13 cellular contexts compared by ENCODE assay signal in the genomic region with DNA sequence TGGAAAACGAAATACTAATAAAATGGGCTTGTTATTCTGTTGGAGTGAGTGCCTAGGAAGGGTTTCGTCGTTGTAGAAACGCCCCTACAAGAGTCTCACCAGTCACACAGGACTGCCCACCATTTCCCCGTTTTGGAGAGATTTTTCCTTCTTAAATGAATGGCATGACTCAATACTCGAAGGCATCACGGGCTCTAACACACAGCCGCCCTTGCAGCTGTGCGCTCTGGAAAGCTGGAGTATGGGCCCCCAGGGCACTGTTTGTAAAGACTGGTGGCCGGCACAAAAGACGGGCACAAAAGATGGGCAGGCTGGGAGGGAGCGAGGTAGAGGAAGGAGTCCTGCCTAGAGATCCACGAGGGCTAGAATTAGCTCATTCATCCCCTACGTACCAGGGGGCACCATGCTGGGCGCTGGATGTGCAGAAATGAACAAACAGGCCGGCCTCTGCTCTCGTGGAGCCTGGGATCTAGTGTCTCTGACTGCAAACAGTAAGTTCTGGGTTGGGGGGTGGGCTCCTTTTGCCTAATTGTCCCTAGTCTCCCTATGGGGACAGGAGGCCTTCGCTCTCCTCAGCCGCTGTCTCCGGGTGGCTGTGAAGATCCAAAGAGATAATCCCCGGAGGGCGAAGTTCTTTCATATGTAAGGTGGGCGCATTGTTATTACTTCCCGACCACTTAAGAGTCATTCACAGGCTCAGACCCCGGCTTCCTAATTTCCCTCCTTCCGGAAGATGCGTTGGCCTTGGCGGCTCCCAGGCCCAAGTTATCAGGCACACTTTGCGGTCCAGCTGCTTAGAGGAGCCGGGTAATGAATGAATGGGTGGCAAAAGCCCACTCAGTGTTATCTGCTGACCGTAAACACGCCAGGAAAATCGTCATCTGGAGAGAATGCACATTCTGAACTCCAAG. TPM values are rescaled to one million over a fixed set of nuclear protein-coding genes. Genes with fewer than 3 reads are reported as not detected.
DNase-seq lines count a peak whose midpoint lies in the region; ATAC-seq, FAIRE-seq and TF ChIP-seq lines count a peak whose summit lies in the region.
"Had no signal": no experiment of that assay in that cellular context is flagged by ENCODE, and none has a peak within 500 bp of the region (broad histone marks: within the 10 kb centered on the region; RNA-seq: fewer than 3 reads in every experiment).

No MANE protein-coding gene starts in this region.

- H4K20me1 ChIP-seq in endothelial cell of umbilical vein (replicated peaks; ENCODE audit: control insufficient read depth, extremely low read depth, insufficient read depth, low read length), result no peaks in the 10 kb centered on the region

- TF ChIP-seq POLR2A in endothelial cell of umbilical vein (IDR thresholded peaks at IDR 0.05; ENCODE audit: low read depth, low read length), result no peak

- intact Hi-C loops in endothelial cell of umbilical vein (cut with micrococcal nuclease), result loop anchor here (5.0 kb wide), 1 partner anchor 827 kb away; no protein-coding TSS in a partner anchor

- H3K9me3 Mint-ChIP-seq in CD4-positive, CD25-positive, alpha-beta regulatory T cell, result peaks cover 0 to 5% (median 0%) of the 10 kb centered on the region in 7 donors
- peaks cover 0 to 3% (median 0%) of the 10 kb centered on the region in 3 donors for H3K9me3 Mint-ChIP-seq in IgD-negative memory B cell
- no peaks in the 10 kb centered on the region for H3K9me3 Mint-ChIP-seq in neural crest cell
- H3K9me3 Mint-ChIP-seq: activated CD4-positive, alpha-beta T cell treated with anti-CD3 and anti-CD28 coated beads, Interleukin-2, amount 10 ng/mL, durations not matched to agents 24 days and 14 days had no signal

- no peak overlapping the region for H2AFZ ChIP-seq in endothelial cell of umbilical vein (ENCODE audit: low read depth, low read length)

- H3K36me3 Mint-ChIP-seq in CD4-positive, CD25-positive, alpha-beta regulatory T cell, result peaks cover 4% of the 10 kb centered on the region
- H3K36me3 Mint-ChIP-seq in IgD-negative memory B cell (no peaks in the 10 kb centered on the region), neural crest cell (ENCODE audit: low read depth) (peaks cover 10% of the 10 kb centered on the region)

- no peak for ATAC-seq in CD4-positive, CD25-positive, alpha-beta regulatory T cell (ENCODE audit: low read depth in 2 of 2)

- peak overlapping the region in 3 of 4 donors; percentile 50 to 68 (median 67) for H3K4me3 Mint-ChIP-seq in CD4-positive, CD25-positive, alpha-beta regulatory T cell
- H3K4me3 Mint-ChIP-seq in IgD-negative memory B cell, result peak overlapping the region; percentile 15 to 92 (median 75)
- peak overlapping the region; percentile 97 for H3K4me3 Mint-ChIP-seq in neural crest cell

- peaks cover 5 to 50% (median 21%) of the 10 kb centered on the region in 4 donors for H3K4me1 Mint-ChIP-seq in CD4-positive, CD25-positive, alpha-beta regulatory T cell
- H3K4me1 Mint-ChIP-seq in IgD-negative memory B cell (peaks cover 16 to 36% (median 25%) of the 10 kb centered on the region in 3 donors), neural crest cell (peaks cover 84% of the 10 kb centered on the region)

- peak in 1 of 3 donors; percentile 13 for DNase-seq in CD4-positive, CD25-positive, alpha-beta regulatory T cell
- DNase-seq in endothelial cell of umbilical vein (ENCODE audit: low read depth, low spot score) (no peak), neural crest cell (ENCODE audit: low read depth, low spot score) (peak; percentile 47), COLO668 (lab: John Stamatoyannopoulos, UW; ENCODE audit: unreplicated experiment) (no peak), cerebellar cortex (ENCODE audit: low spot score) (no peak), amniotic stem cell (lab: John Stamatoyannopoulos, UW) (no peak)
- DNase-seq in activated CD4-positive, alpha-beta T cell treated with anti-CD3 and anti-CD28 coated beads, Interleukin-2, amount 50 U/mL, for 4 hours, result no peak
- DNase-seq: hippocampal formation, NCI-H2029 treated with DMSO at 0.1 percent for 48 hours had no signal

- no peaks in the 10 kb centered on the region for H3K9me1 ChIP-seq in endothelial cell of umbilical vein (replicated peaks; ENCODE audit: control insufficient read depth, extremely low read depth, insufficient read depth, low read length)

- BruUV-seq in endothelial cell of umbilical vein (replicated peaks; lab: Mats Ljungman, UMichigan), result no TSS peak

- no peak for TF ChIP-seq CTCF in endothelial cell of umbilical vein (IDR thresholded peaks at IDR 0.05; ENCODE audit: extremely low read depth in 1 of 2, insufficient read depth in 1 of 2, low read depth in 1 of 2, low read length in 2 of 2)
- TF ChIP-seq CTCF in neural crest cell (conservative IDR thresholded peaks at IDR 0.05), result no peak

- no peaks in the 10 kb centered on the region for H3K36me3 ChIP-seq in CD4-positive, CD25-positive, alpha-beta regulatory T cell (ENCODE audit: control insufficient read depth, insufficient read depth, low read length)
- H3K36me3 ChIP-seq in endothelial cell of umbilical vein (ENCODE audit: control insufficient read depth in 2 of 2, extremely low read depth in 1 of 2, insufficient read depth in 2 of 2, low read length in 2 of 2), result no peaks in the 10 kb centered on the region
- H3K36me3 ChIP-seq: prostate gland had no signal

- no peak overlapping the region for H3K9ac ChIP-seq in endothelial cell of umbilical vein (replicated peaks; ENCODE audit: extremely low read depth, insufficient read depth, low read length)

- H3K27me3 ChIP-seq in CD4-positive, CD25-positive, alpha-beta regulatory T cell (ENCODE audit: control insufficient read depth, insufficient read depth, low read length), result peaks cover 36% of the 10 kb centered on the region
- peaks cover 72 to 91% of the 10 kb centered on the region in 2 experiments for H3K27me3 ChIP-seq in endothelial cell of umbilical vein (ENCODE audit: control insufficient read depth in 2 of 2, insufficient read depth in 2 of 2, low read length in 2 of 2)

- H3K27ac ChIP-seq in CD4-positive, CD25-positive, alpha-beta regulatory T cell (ENCODE audit: insufficient read depth, low read length, poor library complexity, severe bottlenecking), result no peak overlapping the region
- no peak overlapping the region for H3K27ac ChIP-seq in endothelial cell of umbilical vein (ENCODE audit: insufficient read depth, low read depth, low read length)
- H3K27ac ChIP-seq: RWPE1 had no signal

- H3K79me2 ChIP-seq in endothelial cell of umbilical vein (ENCODE audit: control insufficient read depth, insufficient read depth, low read length), result no peaks in the 10 kb centered on the region

- peaks cover 93% of the 10 kb centered on the region for H3K27me3 Mint-ChIP-seq in CD4-positive, CD25-positive, alpha-beta regulatory T cell
- peaks cover 76% of the 10 kb centered on the region for H3K27me3 Mint-ChIP-seq in IgD-negative memory B cell
- H3K27me3 Mint-ChIP-seq in neural crest cell (ENCODE audit: low read depth), result peaks cover 28% of the 10 kb centered on the region

- no peak overlapping the region for H3K4me3 ChIP-seq in CD4-positive, CD25-positive, alpha-beta regulatory T cell (ENCODE audit: low read depth, low read length)
- no peak overlapping the region for H3K4me3 ChIP-seq in endothelial cell of umbilical vein (replicated peaks in 1 of 3; ENCODE audit: insufficient read depth in 1 of 3, low read depth in 1 of 3, low read length in 3 of 3)

- POLR2A ChIA-PET in endothelial cell of umbilical vein (lab: Charles Lee), result no interaction called here

- no peak for FAIRE-seq in endothelial cell of umbilical vein (lab: Jason Lieb, UNC)

- H3K9me3 ChIP-seq in CD4-positive, CD25-positive, alpha-beta regulatory T cell (ENCODE audit: control insufficient read depth in 2 of 2, low read length in 2 of 2), result no peaks in the 10 kb centered on the region
- no peaks in the 10 kb centered on the region for H3K9me3 ChIP-seq in endothelial cell of umbilical vein (replicated peaks; ENCODE audit: control insufficient read depth, insufficient read depth, low read length)
- H3K9me3 ChIP-seq: prostate gland had no signal

- peaks cover 40% of the 10 kb centered on the region for H3K4me1 ChIP-seq in CD4-positive, CD25-positive, alpha-beta regulatory T cell (ENCODE audit: control insufficient read depth, insufficient read depth, low read length, poor library complexity, severe bottlenecking)
- H3K4me1 ChIP-seq in endothelial cell of umbilical vein (ENCODE audit: control insufficient read depth, extremely low read depth, insufficient read depth, low read length), result peaks cover 12% of the 10 kb centered on the region

- no peak overlapping the region for H3K27ac Mint-ChIP-seq in CD4-positive, CD25-positive, alpha-beta regulatory T cell
- H3K27ac Mint-ChIP-seq in IgD-negative memory B cell (peak overlapping the region in 2 of 3 donors; percentile 3 to 40), neural crest cell (ENCODE audit: unreplicated experiment) (peak overlapping the region; percentile 99)
- H3K27ac Mint-ChIP-seq: activated CD4-positive, alpha-beta T cell treated with anti-CD3 and anti-CD28 coated beads, Interleukin-2, amount 10 ng/mL, durations not matched to agents 24 days and 14 days had no signal

- dilution Hi-C loops in endothelial cell of umbilical vein (cut with MboI; ENCODE audit: extremely low pct_ligation_motif_present, low sequenced_read_pairs), result no loop called here

- CTCF ChIA-PET in endothelial cell of umbilical vein (lab: Charles Lee), result interaction anchor here (0.6 to 1.5 kb wide), 4 partner anchors 9 to 716 kb away, joined by 3 to 6 read pairs (median 4); no protein-coding TSS in a partner anchor

- no peak overlapping the region for H3K4me2 ChIP-seq in endothelial cell of umbilical vein (ENCODE audit: insufficient read depth, low read length)

RNA-seq across cellular contexts. Expression of gene SFRP2, which starts 1.1 kb away (rescaled TPM):
- not detected for total RNA-seq in CD4-positive, CD25-positive, alpha-beta regulatory T cell
- polyA plus RNA-seq in CD4-positive, CD25-positive, alpha-beta regulatory T cell, result not detected
- polyA plus RNA-seq in IgD-negative memory B cell (not detected), endothelial cell of umbilical vein (0.04 TPM in 1 of 2 replicates, not detected in the other)
- total RNA-seq in endothelial cell of umbilical vein (not detected in 2 replicates), neural crest cell (197 and 203 TPM in 2 replicates)
- polyA plus RNA-seq in endothelial cell of umbilical vein (2011; cell fraction: cytosol; rRNA removed), result not detected in 2 replicates
- not detected in 2 replicates for polyA plus RNA-seq in endothelial cell of umbilical vein (2011; cell fraction: nucleus; rRNA removed)
- not detected in 2 replicates for polyA plus RNA-seq in endothelial cell of umbilical vein (2012)
- polyA minus RNA-seq in endothelial cell of umbilical vein, result not detected in 2 replicates
- polyA minus RNA-seq in endothelial cell of umbilical vein (2011; cell fraction: cytosol; rRNA and poly(A)+ RNA removed), result not detected
- polyA minus RNA-seq in endothelial cell of umbilical vein (2011; cell fraction: nucleus; rRNA and poly(A)+ RNA removed), result not detected in 2 replicates
- total RNA-seq: activated CD4-positive, alpha-beta T cell treated with anti-CD3 and anti-CD28 coated beads, Interleukin-2, amount 10 ng/mL, durations not matched to agents 24 days and 14 days had no signal

RNA-seq across cellular contexts. Expression of gene RNF175, which starts 30.2 kb away (rescaled TPM):
- total RNA-seq in CD4-positive, CD25-positive, alpha-beta regulatory T cell, result 2.1 TPM
- polyA plus RNA-seq in CD4-positive, CD25-positive, alpha-beta regulatory T cell, result 10 to 100 TPM in 2 of 4 donors, 1 to 10 TPM in 2; 5.7 to 17.3 (median 10.3) TPM
- not detected for polyA plus RNA-seq in IgD-negative memory B cell
- total RNA-seq in endothelial cell of umbilical vein, result not detected in 2 replicates
- polyA plus RNA-seq in endothelial cell of umbilical vein, result not detected in 2 replicates
- not detected in 2 replicates for polyA plus RNA-seq in endothelial cell of umbilical vein (2011; cell fraction: cytosol; rRNA removed)
- not detected in 2 replicates for polyA plus RNA-seq in endothelial cell of umbilical vein (2011; cell fraction: nucleus; rRNA removed)
- polyA plus RNA-seq in endothelial cell of umbilical vein (2012), result not detected in 2 replicates
- not detected in 2 replicates for polyA minus RNA-seq in endothelial cell of umbilical vein
- not detected for polyA minus RNA-seq in endothelial cell of umbilical vein (2011; cell fraction: cytosol; rRNA and poly(A)+ RNA removed)
- polyA minus RNA-seq in endothelial cell of umbilical vein (2011; cell fraction: nucleus; rRNA and poly(A)+ RNA removed), result not detected in 2 replicates
- 25.7 and 26.6 TPM in 2 replicates for total RNA-seq in neural crest cell
- total RNA-seq: activated CD4-positive, alpha-beta T cell treated with anti-CD3 and anti-CD28 coated beads, Interleukin-2, amount 10 ng/mL, durations not matched to agents 24 days and 14 days had no signal

Comparison
In these comparisons a context has a peak if more than half of its experiments do, and no peak if none do; other contexts are left out.
1. H3K27ac Mint-ChIP-seq: peak in IgD-negative memory B cell (2 of 3) and neural crest cell (single experiment); none in CD4-positive, CD25-positive, alpha-beta regulatory T cell (0 of 3).
2. RNA of gene SFRP2, which starts 1.1 kb away (total RNA-seq): 197 to 203 TPM in neural crest cell; not detected in CD4-positive, CD25-positive, alpha-beta regulatory T cell (single experiment) and not detected in endothelial cell of umbilical vein; every median in the first group is over 100 times any median in the second.
3. Peak in every context shown above with its lines, with median percentiles within 50 percentile points of each other: H3K4me3 Mint-ChIP-seq.